20 cellular contexts compared by ENCODE assay signal in genomic region chr13:31081316-31081715, GRCh38.
DNase-seq lines count a peak whose midpoint lies in the region; ATAC-seq and TF ChIP-seq lines count a peak whose summit lies in the region.
"Had no signal": no experiment of that assay in that cellular context is flagged by ENCODE, and none has a peak within 500 bp of the region (broad histone marks: within the 10 kb centered on the region; RNA-seq: fewer than 3 reads in every experiment).

No MANE protein-coding gene starts in this region.

- ATAC-seq in GM19455 (IDR thresholded peaks at IDR 0.05; ENCODE audit: unreplicated experiment), result peak; percentile 65
- ATAC-seq in HG02642 (IDR thresholded peaks at IDR 0.05; ENCODE audit: poor library complexity, unreplicated experiment), result peak; percentile 64
- ATAC-seq in HG03442 (IDR thresholded peaks at IDR 0.05; ENCODE audit: unreplicated experiment), result peak; percentile 59
- no peak for ATAC-seq in stimulated activated memory B cell treated with anti-CD40 and anti-IgM and Interleukin-4, amounts not matched to agents 10 μg/mL and 1 μg/mL and 100 μg/mL, for 72 hours
- no peak for ATAC-seq in HG03108 (IDR thresholded peaks at IDR 0.05; ENCODE audit: unreplicated experiment)
- no peak for ATAC-seq in GM18858 (IDR thresholded peaks at IDR 0.05; ENCODE audit: unreplicated experiment)
- ATAC-seq: PC-3 had no signal

- H3K27ac Mint-ChIP-seq in stimulated activated memory B cell treated with anti-CD40 and anti-IgM and Interleukin-4, amounts not matched to agents 10 μg/mL and 1 μg/mL and 100 μg/mL, for 72 hours, result no peak overlapping the region

- no peaks in the 10 kb centered on the region for H3K36me3 Mint-ChIP-seq in stimulated activated memory B cell treated with anti-CD40 and anti-IgM and Interleukin-4, amounts not matched to agents 10 μg/mL and 1 μg/mL and 100 μg/mL, for 72 hours

- no peaks in the 10 kb centered on the region for H3K9me3 Mint-ChIP-seq in stimulated activated memory B cell treated with anti-CD40 and anti-IgM and Interleukin-4, amounts not matched to agents 10 μg/mL and 1 μg/mL and 100 μg/mL, for 72 hours

- no peak overlapping the region for H3K4me2 ChIP-seq in PC-9
- H3K4me2 ChIP-seq: KMS-11 had no signal

- no peaks in the 10 kb centered on the region for H3K4me1 Mint-ChIP-seq in stimulated activated memory B cell treated with anti-CD40 and anti-IgM and Interleukin-4, amounts not matched to agents 10 μg/mL and 1 μg/mL and 100 μg/mL, for 72 hours

- H3K36me3 ChIP-seq in PC-9 (ENCODE audit: low read depth), result no peaks in the 10 kb centered on the region
- H3K36me3 ChIP-seq: SJCRH30 had no signal

- H4K20me1 ChIP-seq in PC-9 (ENCODE audit: insufficient read depth), result no peaks in the 10 kb centered on the region

- H3K4me3 ChIP-seq in GM12864 (ENCODE audit: low read depth, low read length) (no peak overlapping the region), PC-9 (no peak overlapping the region)
- H3K4me3 ChIP-seq: SJCRH30 had no signal

- H3K27me3 ChIP-seq in PC-9 (ENCODE audit: insufficient read depth, low read depth), result peaks cover 14% of the 10 kb centered on the region; the same call in 1 of the 2 replicates
- H3K27me3 ChIP-seq: SJCRH30 had no signal

- POLR2A ChIA-PET in PC-9 (lab: Charles Lee; ENCODE audit: unreplicated experiment), result no interaction called here

- H3F3A ChIP-seq in PC-9 (ENCODE audit: insufficient read depth, low read depth), result no peaks in the 10 kb centered on the region

- H3K9me3 ChIP-seq in PC-9 (ENCODE audit: insufficient read depth, low read depth), result 0 out of 2 replicates have a peak, but pooled peaks cover 3% of the 10 kb centered on the region
- H3K9me3 ChIP-seq: SJCRH30 had no signal

- H3K9me2 ChIP-seq in PC-9 (ENCODE audit: insufficient read depth), result 0 out of 2 replicates have a peak, but pooled peaks cover 3% of the 10 kb centered on the region

- intact Hi-C loops in PC-9 (cut with micrococcal nuclease; ENCODE audit: unreplicated experiment), result no loop called here

- no peaks in the 10 kb centered on the region for H3K4me1 ChIP-seq in PC-9 (replicated peaks; ENCODE audit: insufficient read depth)
- H3K4me1 ChIP-seq: SJCRH30 had no signal

- DNase-seq in GM12864 (ENCODE audit: low read depth) (peak; percentile 25), PC-9 (no peak)
- DNase-seq: AML-193, DND-41, MV-4-11, NCI-H1417, NCI-H187, NCI-H226, NCI-H524, PC-3, SJCRH30 had no signal

- BruUV-seq in PC-9 (replicated peaks; lab: Mats Ljungman, UMichigan), result no TSS peak

- H3K4me3 Mint-ChIP-seq in stimulated activated memory B cell treated with anti-CD40 and anti-IgM and Interleukin-4, amounts not matched to agents 10 μg/mL and 1 μg/mL and 100 μg/mL, for 72 hours, result no peak overlapping the region

- CTCF ChIA-PET in PC-9 (lab: Charles Lee), result no interaction called here

- H3K79me2 ChIP-seq in PC-9 (ENCODE audit: low read depth), result no peaks in the 10 kb centered on the region

- H2AFZ ChIP-seq in PC-9, result no peak overlapping the region

- TF ChIP-seq CTCF in GM12864 (IDR thresholded peaks at IDR 0.05; ENCODE audit: low read depth, low read length, missing control alignments), result no peak
- no peak for TF ChIP-seq CTCF in PC-9 (conservative IDR thresholded peaks at IDR 0.05)

- no peak overlapping the region for H3K27ac ChIP-seq in PC-9
- H3K27ac ChIP-seq: 22Rv1, C4-2B, KMS-11, SJCRH30 had no signal

- H3K27me3 Mint-ChIP-seq in stimulated activated memory B cell treated with anti-CD40 and anti-IgM and Interleukin-4, amounts not matched to agents 10 μg/mL and 1 μg/mL and 100 μg/mL, for 72 hours, result peaks cover 18% of the 10 kb centered on the region

Comparison
In these comparisons a context has a peak if more than half of its experiments do, and no peak if none do; other contexts are left out.
1. ATAC-seq: peak in GM19455 (single experiment), HG02642 (single experiment) and HG03442 (single experiment); none in stimulated activated memory B cell treated with anti-CD40 and anti-IgM and Interleukin-4, amounts not matched to agents 10 μg/mL and 1 μg/mL and 100 μg/mL, for 72 hours (single experiment), HG03108 (single experiment) and GM18858 (single experiment).